Comparison of ENCODE assay signal across 8 cellular contexts in the genomic region with DNA sequence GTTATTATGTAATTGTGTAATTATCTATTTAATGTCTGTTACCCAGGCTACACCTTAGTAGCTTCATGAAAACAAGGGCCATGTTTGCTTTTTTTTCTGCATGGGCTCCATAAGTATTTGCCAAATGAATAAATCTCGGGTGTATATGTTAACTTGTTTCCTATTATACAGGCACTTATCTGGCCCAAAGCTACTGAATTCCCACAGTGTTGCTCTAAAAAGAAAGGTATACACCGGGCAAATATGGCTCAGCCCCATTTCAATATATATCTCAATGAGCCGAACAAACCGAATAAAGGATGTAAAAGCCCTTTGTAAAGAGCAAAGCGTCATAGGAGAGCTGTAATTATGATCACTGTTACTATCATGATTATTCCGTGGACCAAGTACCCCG. TPM values are rescaled to one million over a fixed set of nuclear protein-coding genes. Genes with fewer than 3 reads are reported as not detected.
DNase-seq lines count a peak whose midpoint lies in the region; ATAC-seq, FAIRE-seq and TF ChIP-seq lines count a peak whose summit lies in the region.

No MANE protein-coding gene starts in this region.

- ATAC-seq in GM18502 (IDR thresholded peaks at IDR 0.05; ENCODE audit: poor library complexity, unreplicated experiment), result no peak
- ATAC-seq in HG03139 (IDR thresholded peaks at IDR 0.05; ENCODE audit: unreplicated experiment), result no peak

- H3K9me3 Mint-ChIP-seq in CD14-positive monocyte (peaks cover 0 to 4% (median 0%) of the 10 kb centered on the region in 7 donors), MCF 10A (ENCODE audit: unreplicated experiment) (no peaks in the 10 kb centered on the region)

- peaks cover 23% of the 10 kb centered on the region for H3K36me3 ChIP-seq in KOPT-K1 (ENCODE audit: insufficient read depth, low read length)

- H3K27me3 ChIP-seq in mononuclear cell (ENCODE audit: insufficient read depth, low read length), result no peaks in the 10 kb centered on the region

- CTCF ChIA-PET in MCF 10A (lab: Yijun Ruan, JAX), result interaction anchor here (0.7 to 2.9 kb wide), 5 partner anchors 11 to 347 kb away, joined by 3 to 16 read pairs (median 3); no protein-coding TSS in a partner anchor

- no peak for FAIRE-seq in GM12892 (lab: Jason Lieb, UNC)

- H3K36me3 Mint-ChIP-seq in CD14-positive monocyte (peaks cover 5% of the 10 kb centered on the region in 2 donors), MCF 10A (ENCODE audit: insufficient read depth, unreplicated experiment) (peaks cover 7% of the 10 kb centered on the region)

- TF ChIP-seq CTCF in CD14-positive monocyte (IDR thresholded peaks at IDR 0.05) (no peak), MCF 10A (IDR thresholded peaks at IDR 0.05; ENCODE audit: unreplicated experiment) (no peak)

- peaks cover 29% of the 10 kb centered on the region for H3K4me1 ChIP-seq in mononuclear cell (ENCODE audit: insufficient read depth, low read length)

- peak overlapping the region; percentile 95 to 96 for H3K4me3 Mint-ChIP-seq in CD14-positive monocyte
- peak overlapping the region; percentile 93 for H3K4me3 Mint-ChIP-seq in MCF 10A (ENCODE audit: unreplicated experiment)

- H3K4me1 Mint-ChIP-seq in CD14-positive monocyte, result peaks cover 32% of the 10 kb centered on the region
- H3K4me1 Mint-ChIP-seq in MCF 10A (ENCODE audit: insufficient read depth, unreplicated experiment), result peaks cover 5% of the 10 kb centered on the region

- POLR2A ChIA-PET in MCF 10A (lab: Yijun Ruan, JAX), result interaction anchor here (0.7 to 3.0 kb wide), 16 partner anchors 10 to 1367 kb away, joined by 3 to 12 read pairs (median 4); no protein-coding TSS in a partner anchor

- TSS peak; percentile 53 for BruUV-seq in MCF 10A (replicated peaks; lab: Mats Ljungman, UMichigan)

- peak overlapping the region; percentile 55 for H3K27ac ChIP-seq in KOPT-K1 (ENCODE audit: low read depth, low read length, poor library complexity, severe bottlenecking)

- no peak for DNase-seq in CD14-positive monocyte (ENCODE audit: low spot score)
- no peak for DNase-seq in MCF 10A (ENCODE audit: unreplicated experiment)
- DNase-seq in GM12892 (ENCODE audit: insufficient read length), result no peak
- DNase-seq in epidermal melanocyte (ENCODE audit: insufficient read length, low spot score), result no peak

- H3K9me3 ChIP-seq in KOPT-K1 (ENCODE audit: insufficient read depth, low read length, poor library complexity, severe bottlenecking), result no peaks in the 10 kb centered on the region
- H3K9me3 ChIP-seq in mononuclear cell (ENCODE audit: low read depth, low read length), result no peaks in the 10 kb centered on the region

- intact Hi-C loops in CD14-positive monocyte (cut with micrococcal nuclease) (no loop called here), MCF 10A (cut with micrococcal nuclease) (no loop called here)

- H3K4me3 ChIP-seq in mononuclear cell (ENCODE audit: low read length), result peak overlapping the region; percentile 69

- TF ChIP-seq POLR2A in GM12892 (IDR thresholded peaks at IDR 0.05; ENCODE audit: low read depth, low read length), result no peak

- H3K27ac Mint-ChIP-seq in CD14-positive monocyte, result peak overlapping the region; percentile 72 to 92 (median 82)
- H3K27ac Mint-ChIP-seq in MCF 10A (ENCODE audit: low read depth, unreplicated experiment), result peak overlapping the region; percentile 93

- H3K27me3 Mint-ChIP-seq in CD14-positive monocyte (ENCODE audit: low read depth in 3 of 3) (peaks cover 0 to 5% (median 2%) of the 10 kb centered on the region in 3 donors), MCF 10A (ENCODE audit: insufficient read depth, unreplicated experiment) (no peaks in the 10 kb centered on the region)

RNA-seq across cellular contexts. Expression of a gene that starts 0.8 kb away (rescaled TPM):
- 1 to 10 TPM; 5.2 to 5.6 TPM for polyA plus RNA-seq in CD14-positive monocyte
- total RNA-seq in MCF 10A (2022) (11.2 and 19.1 TPM in 2 replicates), mononuclear cell (23.0 TPM)
- polyA plus RNA-seq in GM12892 (2012; ENCODE audit: missing spikeins), result 5.5 TPM
